ENCODE assay signal across 1 cellular context in the genomic region with DNA sequence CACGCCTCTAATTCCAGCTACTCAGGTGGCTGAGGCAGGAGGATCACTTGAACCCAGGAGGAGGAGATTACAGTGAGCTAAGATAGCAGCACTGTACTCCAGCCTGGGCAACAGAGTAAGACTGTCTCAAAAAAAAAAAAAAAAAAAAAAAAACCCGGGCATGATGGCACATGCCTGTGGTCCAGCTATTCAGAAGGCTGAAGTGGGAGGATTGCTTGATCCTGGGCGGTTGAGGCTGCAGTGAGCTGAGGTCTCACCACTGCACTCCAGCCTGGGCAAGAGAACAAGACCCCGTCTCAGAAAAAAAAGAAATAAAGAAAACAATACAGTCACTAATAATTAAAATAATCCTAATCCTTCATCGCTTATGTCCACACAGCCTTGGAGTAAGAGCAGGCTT.
TF ChIP-seq lines count a peak whose summit lies in the region.

No MANE protein-coding gene starts in this region.

TF ChIP-seq in HCT116, 20 proteins besides CTCF, POLR2A, EP300 and RAD21 (continued from another document):
- TF ChIP-seq CEBPB (IDR thresholded peaks at IDR 0.05; ENCODE audit: low read depth): no peak
- TF ChIP-seq MAX (IDR thresholded peaks at IDR 0.05): no peak
- no peak for TF ChIP-seq ZBTB33 (IDR thresholded peaks at IDR 0.05; ENCODE audit: extremely low read depth, insufficient replicate concordance, low read length)
- no peak for TF ChIP-seq SIN3A (IDR thresholded peaks at IDR 0.05; ENCODE audit: low read depth)
- TF ChIP-seq ELF1 (IDR thresholded peaks at IDR 0.05; ENCODE audit: borderline replicate concordance, low read depth): no peak
